In genomic region chr10:60098676-60099601, GRCh38 we compare ENCODE assay signal across 8 cellular contexts.
DNase-seq lines count a peak whose midpoint lies in the region; TF ChIP-seq lines count a peak whose summit lies in the region.
"Had no signal": no experiment of that assay in that cellular context is flagged by ENCODE, and none has a peak within 500 bp of the region (broad histone marks: within the 10 kb centered on the region; RNA-seq: fewer than 3 reads in every experiment).

No MANE protein-coding gene starts in this region.

- no peak overlapping the region for H3K27ac Mint-ChIP-seq in neural crest cell (ENCODE audit: unreplicated experiment)
- no peak overlapping the region for H3K27ac Mint-ChIP-seq in activated naive CD4-positive, alpha-beta T cell treated with anti-CD3 and anti-CD28 coated beads, Interleukin-2, amount 10 ng/mL, durations not matched to agents 7 days and 5 days

- no peak overlapping the region for H3K27ac ChIP-seq in RWPE1

- H3K4me3 Mint-ChIP-seq in neural crest cell = no peak overlapping the region
- H3K4me3 Mint-ChIP-seq in activated naive CD4-positive, alpha-beta T cell treated with anti-CD3 and anti-CD28 coated beads, Interleukin-2, amount 10 ng/mL, durations not matched to agents 7 days and 5 days = no peak overlapping the region

- no peak overlapping the region for H3K4me3 ChIP-seq in choroid plexus epithelial cell (ENCODE audit: low read depth, low read length)

- H3K27me3 Mint-ChIP-seq in neural crest cell (ENCODE audit: low read depth) = no peaks in the 10 kb centered on the region
- H3K27me3 Mint-ChIP-seq in activated naive CD4-positive, alpha-beta T cell treated with anti-CD3 and anti-CD28 coated beads, Interleukin-2, amount 10 ng/mL, durations not matched to agents 7 days and 5 days = no peaks in the 10 kb centered on the region

- POLR2A ChIA-PET in RWPE1 (lab: Yijun Ruan, JAX; ENCODE audit: low non-redundant PET) = no interaction called here

- in situ Hi-C loops in KBM-7 (cut with MboI; ENCODE audit: low pct_unique_long_range_greater_than_20kb, low sequenced_read_pairs) = no loop called here

- peak; percentile 15 for TF ChIP-seq CTCF in GM10266 (IDR thresholded peaks at IDR 0.05; ENCODE audit: control insufficient read depth, insufficient read depth, low read depth, missing control alignments)
- peak; percentile 37 for TF ChIP-seq CTCF in choroid plexus epithelial cell (conservative IDR thresholded peaks at IDR 0.05; ENCODE audit: low read depth, low read length)
- peak; percentile 38 for TF ChIP-seq CTCF in neural crest cell (conservative IDR thresholded peaks at IDR 0.05)
- TF ChIP-seq CTCF in RWPE1 (conservative IDR thresholded peaks at IDR 0.05; ENCODE audit: low read depth) = no peak

- H3K36me3 Mint-ChIP-seq in neural crest cell (ENCODE audit: low read depth) = peaks cover 15% of the 10 kb centered on the region
- peaks cover 3% of the 10 kb centered on the region for H3K36me3 Mint-ChIP-seq in activated naive CD4-positive, alpha-beta T cell treated with anti-CD3 and anti-CD28 coated beads, Interleukin-2, amount 10 ng/mL, durations not matched to agents 7 days and 5 days

- DNase-seq in GM10266 (ENCODE audit: extremely low spot score) = no peak
- peak; percentile 37 for DNase-seq in KBM-7
- no peak for DNase-seq in choroid plexus epithelial cell (ENCODE audit: low read depth)
- peak; percentile 1 for DNase-seq in neural crest cell (ENCODE audit: low read depth, low spot score)
- no peak for DNase-seq in RWPE1 (ENCODE audit: low spot score)
- no peak for DNase-seq in activated naive CD4-positive, alpha-beta T cell treated with anti-CD3 and anti-CD28 coated beads, Interleukin-2, amount 10 ng/mL, durations not matched to agents 7 days and 5 days
- no peak for DNase-seq in stimulated activated naive CD4-positive, alpha-beta T cell (lab: John Stamatoyannopoulos, UW)
- DNase-seq: NCI-H2171 had no signal

- CTCF ChIA-PET in RWPE1 (lab: Yijun Ruan, JAX) = interaction anchor here (0.6 to 2.1 kb wide), 5 partner anchors 105 to 193 kb away, joined by 3 to 9 read pairs (median 4); partner anchors contain the start of gene CCDC6
- CTCF ChIA-PET in activated naive CD4-positive, alpha-beta T cell treated with anti-CD3 and anti-CD28 coated beads, Interleukin-2, amount 10 ng/mL, durations not matched to agents 7 days and 5 days (lab: Charles Lee) = interaction anchor here (0.5 to 2.2 kb wide), 6 partner anchors 17 to 549 kb away, joined by 3 to 8 read pairs (median 3); no protein-coding TSS in a partner anchor

- H3K9me3 Mint-ChIP-seq in neural crest cell = no peaks in the 10 kb centered on the region
- no peaks in the 10 kb centered on the region for H3K9me3 Mint-ChIP-seq in activated naive CD4-positive, alpha-beta T cell treated with anti-CD3 and anti-CD28 coated beads, Interleukin-2, amount 10 ng/mL, durations not matched to agents 7 days and 5 days

- H3K4me1 Mint-ChIP-seq in neural crest cell = no peaks in the 10 kb centered on the region
- no peaks in the 10 kb centered on the region for H3K4me1 Mint-ChIP-seq in activated naive CD4-positive, alpha-beta T cell treated with anti-CD3 and anti-CD28 coated beads, Interleukin-2, amount 10 ng/mL, durations not matched to agents 7 days and 5 days

Comparison
In these comparisons a context has a peak if more than half of its experiments do, and no peak if none do; other contexts are left out.
1. DNase-seq: peak in KBM-7 (single experiment) and neural crest cell (single experiment); none in GM10266 (single experiment), choroid plexus epithelial cell (single experiment), RWPE1 (single experiment), activated naive CD4-positive, alpha-beta T cell treated with anti-CD3 and anti-CD28 coated beads, Interleukin-2, amount 10 ng/mL, durations not matched to agents 7 days and 5 days (single experiment) and stimulated activated naive CD4-positive, alpha-beta T cell (0 of 6).